In genomic region chr1:33255347-33256311, GRCh38 we compare ENCODE assay signal across 1 cellular context.
TF ChIP-seq lines count a peak whose summit lies in the region.

No MANE protein-coding gene starts in this region.

TF ChIP-seq in HepG2, 621 proteins besides CTCF, POLR2A, EP300 and RAD21 (continued from another document and continues in another):
- TF ChIP-seq TRAFD1 (CRISPR knock-in tag; IDR thresholded peaks at IDR 0.05; ENCODE audit: borderline replicate concordance), result no peak
- TF ChIP-seq ARNTL (CRISPR knock-in tag; IDR thresholded peaks at IDR 0.05), result no peak
- no peak for TF ChIP-seq ZNF282 (IDR thresholded peaks at IDR 0.05; ENCODE audit: partially characterized antibody)
- no peak for TF ChIP-seq CENPX (CRISPR knock-in tag; IDR thresholded peaks at IDR 0.05)
- TF ChIP-seq ZNF788 (CRISPR knock-in tag; IDR thresholded peaks at IDR 0.05; ENCODE audit: borderline replicate concordance), result no peak
- TF ChIP-seq SNAPC5 (CRISPR knock-in tag; IDR thresholded peaks at IDR 0.05; ENCODE audit: borderline replicate concordance), result no peak
- no peak for TF ChIP-seq SRSF4 (IDR thresholded peaks at IDR 0.05; ENCODE audit: low read depth, low read length, poor library complexity, severe bottlenecking)
- TF ChIP-seq ZNF850 (CRISPR knock-in tag; conservative IDR thresholded peaks at IDR 0.05), result no peak
- no peak for TF ChIP-seq AKNA (CRISPR knock-in tag; IDR thresholded peaks at IDR 0.05; ENCODE audit: borderline replicate concordance)
- no peak for TF ChIP-seq CCDC6 (CRISPR knock-in tag; IDR thresholded peaks at IDR 0.05)
- TF ChIP-seq HDAC1 (CRISPR knock-in tag; IDR thresholded peaks at IDR 0.05), result no peak
- no peak for TF ChIP-seq ZNF318 (CRISPR knock-in tag; IDR thresholded peaks at IDR 0.05)
- no peak; the same call in 1 of the 2 replicates for TF ChIP-seq ZNF503 (CRISPR knock-in tag; IDR thresholded peaks at IDR 0.05)
- TF ChIP-seq HOXA7 (CRISPR knock-in tag; IDR thresholded peaks at IDR 0.05), result no peak
- TF ChIP-seq ZNF574 (CRISPR knock-in tag; IDR thresholded peaks at IDR 0.05), result peak; percentile 62
- no peak for TF ChIP-seq NFATC3 (CRISPR knock-in tag; IDR thresholded peaks at IDR 0.05)
- peak; percentile 92 for TF ChIP-seq POGK (CRISPR knock-in tag; conservative IDR thresholded peaks at IDR 0.05)
- no peak for TF ChIP-seq BRCA1 (CRISPR knock-in tag; IDR thresholded peaks at IDR 0.05)
- no peak for TF ChIP-seq ZNF704 (CRISPR knock-in tag; IDR thresholded peaks at IDR 0.05; ENCODE audit: borderline replicate concordance)
- no peak; the same call in 1 of the 2 replicates for TF ChIP-seq ZNF580 (CRISPR knock-in tag; IDR thresholded peaks at IDR 0.05; ENCODE audit: borderline replicate concordance, low read depth)
- no peak for TF ChIP-seq ZNF20 (CRISPR knock-in tag; IDR thresholded peaks at IDR 0.05)
- TF ChIP-seq U2AF1 (optimal IDR thresholded peaks at IDR 0.05; ENCODE audit: low read depth, low read length), result no peak
- TF ChIP-seq CBX5 (CRISPR knock-in tag; IDR thresholded peaks at IDR 0.05; ENCODE audit: borderline replicate concordance), result no peak
- no peak for TF ChIP-seq FOXO1 (CRISPR knock-in tag; IDR thresholded peaks at IDR 0.05)
- no peak for TF ChIP-seq CHCHD3 (CRISPR knock-in tag; IDR thresholded peaks at IDR 0.05)
